In the genomic region with DNA sequence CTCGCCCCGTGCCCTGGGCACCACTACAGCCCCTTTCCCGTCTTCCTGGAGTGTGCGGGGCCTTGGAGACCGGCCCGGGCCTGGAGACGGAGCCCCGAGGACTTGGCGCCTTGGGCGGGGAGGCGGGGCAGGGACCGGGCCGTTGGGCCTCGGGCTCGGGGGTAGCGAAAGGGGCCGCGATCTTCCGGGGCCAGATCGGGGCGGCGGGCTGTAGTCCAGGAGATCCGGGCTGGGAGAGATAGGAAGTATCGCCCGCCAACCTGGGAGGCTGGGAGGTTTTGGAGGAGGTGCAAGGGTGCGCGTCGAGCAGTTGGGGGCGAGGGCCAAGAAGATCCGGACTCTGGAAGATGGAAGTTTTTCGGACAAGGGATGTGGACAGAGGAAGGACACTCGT, we compare ENCODE assay signal across 8 cellular contexts. TPM values are rescaled to one million over a fixed set of nuclear protein-coding genes. Genes with fewer than 3 reads are reported as not detected.
DNase-seq lines count a peak whose midpoint lies in the region; ATAC-seq and TF ChIP-seq lines count a peak whose summit lies in the region.

No MANE protein-coding gene starts in this region.

- intact Hi-C loops in CD14-positive monocyte (cut with micrococcal nuclease): loop anchor here (5.0 to 10.0 kb wide), 2 partner anchors 85 to 133 kb away; a partner anchor contains a TSS

- H3K36me3 ChIP-seq in neutrophil: no peaks in the 10 kb centered on the region

- H3K9me3 ChIP-seq in neutrophil: no peaks in the 10 kb centered on the region

- H3K4me3 Mint-ChIP-seq in CD14-positive monocyte: peak overlapping the region; percentile 99 to 100

- peaks cover 33% of the 10 kb centered on the region for H3K4me1 Mint-ChIP-seq in CD14-positive monocyte

- no peak for TF ChIP-seq CTCF in CD14-positive monocyte (IDR thresholded peaks at IDR 0.05)
- no peak for TF ChIP-seq CTCF in VCaP (conservative IDR thresholded peaks at IDR 0.05)
- TF ChIP-seq CTCF in neutrophil (IDR thresholded peaks at IDR 0.05): no peak

- peak overlapping the region; percentile 84 to 92 (median 89) for H3K27ac Mint-ChIP-seq in CD14-positive monocyte

- peaks cover 0 to 2% (median 0%) of the 10 kb centered on the region in 3 donors for H3K27me3 Mint-ChIP-seq in CD14-positive monocyte (ENCODE audit: low read depth in 3 of 3)

- H3K27me3 ChIP-seq in neutrophil: no peaks in the 10 kb centered on the region

- H3K36me3 Mint-ChIP-seq in CD14-positive monocyte: peaks cover 0 to 4% of the 10 kb centered on the region in 2 donors

- DNase-seq in CD14-positive monocyte (ENCODE audit: low spot score) (no peak), fibroblast of peridontal ligament (ENCODE audit: extremely low read depth) (peak; percentile 27), NCI-H128 (lab: John Stamatoyannopoulos, UW; ENCODE audit: unreplicated experiment) (no peak), NCI-H187 (lab: John Stamatoyannopoulos, UW) (no peak)

- H3K4me1 ChIP-seq in neutrophil (ENCODE audit: control insufficient read depth in 1 of 2, insufficient read depth in 1 of 2, low read depth in 1 of 2, low read length in 1 of 2): peaks cover 26 to 38% of the 10 kb centered on the region in 2 experiments

- H3K27ac ChIP-seq in VCaP (peak overlapping the region; percentile 83), neutrophil (peak overlapping the region; percentile 94)

- ATAC-seq in GM19372 (IDR thresholded peaks at IDR 0.05; ENCODE audit: low read depth, unreplicated experiment): peak; percentile 26
- peak; percentile 36 for ATAC-seq in HG03354 (IDR thresholded peaks at IDR 0.05; ENCODE audit: poor library complexity, severe bottlenecking, unreplicated experiment)

- peaks cover 0 to 1% (median 0%) of the 10 kb centered on the region in 7 donors for H3K9me3 Mint-ChIP-seq in CD14-positive monocyte

- H3K4me3 ChIP-seq in neutrophil (ENCODE audit: low read depth in 1 of 2, low read length in 1 of 2): peak overlapping the region; percentile 92 to 98

RNA-seq across cellular contexts. Expression of a gene that starts 0.5 kb away (rescaled TPM):
- 10 to 100 TPM; 11.2 to 15.0 TPM for polyA plus RNA-seq in CD14-positive monocyte

RNA-seq across cellular contexts. Expression of a gene that starts 15.1 kb away (rescaled TPM):
- 10 to 100 TPM; 26.9 to 29.1 TPM for polyA plus RNA-seq in CD14-positive monocyte
